24 cellular contexts compared by ENCODE assay signal in the genomic region with DNA sequence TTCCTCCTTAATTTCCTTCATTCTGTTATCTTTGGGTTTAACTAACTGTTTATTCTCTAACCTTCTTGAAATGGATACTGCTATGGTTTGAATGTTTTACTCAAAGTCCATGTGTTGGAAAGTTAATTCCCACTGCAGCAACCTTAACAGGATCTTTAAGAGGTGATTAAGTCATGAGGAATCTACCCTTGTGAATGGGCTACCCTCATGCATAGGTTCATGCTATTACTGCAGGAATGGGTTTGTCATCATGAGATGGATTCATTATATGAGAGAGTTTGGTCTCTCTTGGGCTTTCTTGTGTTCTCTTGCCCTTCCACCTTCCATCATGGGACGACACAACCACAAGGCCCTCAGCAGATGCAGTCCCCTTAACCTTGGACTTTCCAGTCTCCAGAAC.
A peak's percentile ranks its signal among the peaks of the same experiment; 100 is the strongest.
DNase-seq lines count a peak whose midpoint lies in the region; ATAC-seq, FAIRE-seq and TF ChIP-seq lines count a peak whose summit lies in the region.
"Had no signal": no experiment of that assay in that cellular context is flagged by ENCODE, and none has a peak within 500 bp of the region (broad histone marks: within the 10 kb centered on the region; RNA-seq: fewer than 3 reads in every experiment).

No MANE protein-coding gene starts in this region.

- no peak overlapping the region for H2AFZ ChIP-seq in astrocyte (ENCODE audit: low read depth, low read length)

- H3K27me3 ChIP-seq in astrocyte (ENCODE audit: insufficient read depth, low read length): no peaks in the 10 kb centered on the region
- H3K27me3 ChIP-seq: esophagus squamous epithelium had no signal

- no peak overlapping the region for H3K9ac ChIP-seq in astrocyte (ENCODE audit: low read length)

- no peaks in the 10 kb centered on the region for H3K9me3 Mint-ChIP-seq in astrocyte (ENCODE audit: unreplicated experiment)

- DNase-seq in M059J (ENCODE audit: low read depth): peak; percentile 29
- peak; percentile 41 for DNase-seq in astrocyte (ENCODE audit: low read depth)
- peak; percentile 26 for DNase-seq in fibroblast of pulmonary artery (ENCODE audit: low read depth)
- DNase-seq in skeletal muscle cell (ENCODE audit: low read depth): peak; percentile 62
- DNase-seq in occipital lobe (lab: John Stamatoyannopoulos, UW): no peak
- DNase-seq in activated CD4-positive, alpha-beta T cell treated with anti-CD3 and anti-CD28 coated beads for 1 hour: no peak
- DNase-seq in left ventricle myocardium superior: no peak
- DNase-seq: activated CD8-positive, alpha-beta memory T cell treated with anti-CD3 and anti-CD28 coated beads, Interleukin-2, amount 50 U/mL, for 48 hours; activated gamma-delta T cell; Caco-2; central memory CD4-positive, alpha-beta T cell; esophagus squamous epithelium; HCEC 1CT; Karpas-422; lower lobe of right lung; NCI-H1105 treated with DMSO at 0.1 percent for 48 hours; NCI-H69; OCI-M1; retina; stimulated activated CD8-positive, alpha-beta memory T cell treated with anti-CD3 and anti-CD28 coated beads, Interleukin-4, amount 100 ng/mL, for 48 hours; T-helper 17 cell had no signal

- no peaks in the 10 kb centered on the region for H3K27me3 Mint-ChIP-seq in astrocyte (ENCODE audit: low read depth, unreplicated experiment)
- H3K27me3 Mint-ChIP-seq: B cell, T-helper 17 cell had no signal

- H3K4me2 ChIP-seq in astrocyte (ENCODE audit: low read length): no peak overlapping the region

- H3K79me2 ChIP-seq in astrocyte (ENCODE audit: insufficient read depth, low read length): no peaks in the 10 kb centered on the region

- no peaks in the 10 kb centered on the region for H3K36me3 ChIP-seq in astrocyte (ENCODE audit: insufficient read depth, low read length)
- H3K36me3 ChIP-seq: esophagus squamous epithelium, lower lobe of right lung had no signal

- H3K4me3 ChIP-seq in astrocyte (ENCODE audit: insufficient read depth, low read depth, low read length): no peak overlapping the region
- no peak overlapping the region for H3K4me3 ChIP-seq in fibroblast of pulmonary artery (replicated peaks; ENCODE audit: low read depth, low read length)
- no peak overlapping the region for H3K4me3 ChIP-seq in skeletal muscle cell (ENCODE audit: low read depth, low read length)
- H3K4me3 ChIP-seq: esophagus squamous epithelium, lower lobe of right lung had no signal

- H3K4me3 Mint-ChIP-seq in astrocyte (ENCODE audit: unreplicated experiment): no peak overlapping the region
- H3K4me3 Mint-ChIP-seq: B cell, T-helper 17 cell had no signal

- no peak for TF ChIP-seq CTCF in astrocyte (IDR thresholded peaks at IDR 0.05; ENCODE audit: insufficient read depth, low read depth, low read length)
- TF ChIP-seq CTCF in fibroblast of pulmonary artery (IDR thresholded peaks at IDR 0.05; ENCODE audit: low read length, missing control alignments): no peak

- H4K20me1 ChIP-seq in astrocyte (ENCODE audit: insufficient read depth, low read length): no peaks in the 10 kb centered on the region

- no peak overlapping the region for H3K27ac ChIP-seq in astrocyte (ENCODE audit: low read depth, low read length)
- H3K27ac ChIP-seq: esophagus squamous epithelium, lower lobe of right lung, VCaP had no signal

- no peak for FAIRE-seq in astrocyte (lab: Jason Lieb, UNC)

- no peaks in the 10 kb centered on the region for H3K36me3 Mint-ChIP-seq in astrocyte (ENCODE audit: low read depth, unreplicated experiment)

- H3K4me1 Mint-ChIP-seq in astrocyte (ENCODE audit: low read depth, unreplicated experiment): peaks cover 14% of the 10 kb centered on the region
- H3K4me1 Mint-ChIP-seq: B cell, T-helper 17 cell had no signal

- ATAC-seq in left ventricle myocardium superior (no peak), GM19397 (IDR thresholded peaks at IDR 0.05; ENCODE audit: unreplicated experiment) (no peak)
- ATAC-seq: lower lobe of right lung, T-helper 17 cell had no signal

- intact Hi-C loops in left ventricle myocardium superior (cut with micrococcal nuclease): no loop called here

- no peaks in the 10 kb centered on the region for H3K9me3 ChIP-seq in astrocyte (ENCODE audit: insufficient read depth, low read depth, low read length)
- H3K9me3 ChIP-seq: Caco-2, esophagus squamous epithelium, lower lobe of right lung had no signal

- no peaks in the 10 kb centered on the region for H3K4me1 ChIP-seq in astrocyte (ENCODE audit: insufficient read depth, low read length)
- H3K4me1 ChIP-seq: Caco-2, esophagus squamous epithelium, lower lobe of right lung had no signal

- no peak overlapping the region for H3K27ac Mint-ChIP-seq in astrocyte (ENCODE audit: unreplicated experiment)
- H3K27ac Mint-ChIP-seq: B cell, T-helper 17 cell had no signal

Comparison
In these comparisons a context has a peak if more than half of its experiments do, and no peak if none do; other contexts are left out.
1. DNase-seq: peak in M059J (single experiment), astrocyte (single experiment), fibroblast of pulmonary artery (single experiment) and skeletal muscle cell (single experiment); none in occipital lobe (single experiment), activated CD4-positive, alpha-beta T cell treated with anti-CD3 and anti-CD28 coated beads for 1 hour (single experiment) and left ventricle myocardium superior (single experiment).